2 cellular contexts compared by ENCODE assay signal in genomic region chr5:163913548-163913947, GRCh38.
TF ChIP-seq lines count a peak whose summit lies in the region.

No MANE protein-coding gene starts in this region.

TF ChIP-seq in liver, 16 proteins besides CTCF, POLR2A, EP300 and RAD21 (continued from another document):
- TF ChIP-seq REST (IDR thresholded peaks at IDR 0.05), result no peak

TF ChIP-seq in HepG2, 621 proteins besides CTCF, POLR2A, EP300 and RAD21 (continued from another document):
- TF ChIP-seq, protein P1, sequence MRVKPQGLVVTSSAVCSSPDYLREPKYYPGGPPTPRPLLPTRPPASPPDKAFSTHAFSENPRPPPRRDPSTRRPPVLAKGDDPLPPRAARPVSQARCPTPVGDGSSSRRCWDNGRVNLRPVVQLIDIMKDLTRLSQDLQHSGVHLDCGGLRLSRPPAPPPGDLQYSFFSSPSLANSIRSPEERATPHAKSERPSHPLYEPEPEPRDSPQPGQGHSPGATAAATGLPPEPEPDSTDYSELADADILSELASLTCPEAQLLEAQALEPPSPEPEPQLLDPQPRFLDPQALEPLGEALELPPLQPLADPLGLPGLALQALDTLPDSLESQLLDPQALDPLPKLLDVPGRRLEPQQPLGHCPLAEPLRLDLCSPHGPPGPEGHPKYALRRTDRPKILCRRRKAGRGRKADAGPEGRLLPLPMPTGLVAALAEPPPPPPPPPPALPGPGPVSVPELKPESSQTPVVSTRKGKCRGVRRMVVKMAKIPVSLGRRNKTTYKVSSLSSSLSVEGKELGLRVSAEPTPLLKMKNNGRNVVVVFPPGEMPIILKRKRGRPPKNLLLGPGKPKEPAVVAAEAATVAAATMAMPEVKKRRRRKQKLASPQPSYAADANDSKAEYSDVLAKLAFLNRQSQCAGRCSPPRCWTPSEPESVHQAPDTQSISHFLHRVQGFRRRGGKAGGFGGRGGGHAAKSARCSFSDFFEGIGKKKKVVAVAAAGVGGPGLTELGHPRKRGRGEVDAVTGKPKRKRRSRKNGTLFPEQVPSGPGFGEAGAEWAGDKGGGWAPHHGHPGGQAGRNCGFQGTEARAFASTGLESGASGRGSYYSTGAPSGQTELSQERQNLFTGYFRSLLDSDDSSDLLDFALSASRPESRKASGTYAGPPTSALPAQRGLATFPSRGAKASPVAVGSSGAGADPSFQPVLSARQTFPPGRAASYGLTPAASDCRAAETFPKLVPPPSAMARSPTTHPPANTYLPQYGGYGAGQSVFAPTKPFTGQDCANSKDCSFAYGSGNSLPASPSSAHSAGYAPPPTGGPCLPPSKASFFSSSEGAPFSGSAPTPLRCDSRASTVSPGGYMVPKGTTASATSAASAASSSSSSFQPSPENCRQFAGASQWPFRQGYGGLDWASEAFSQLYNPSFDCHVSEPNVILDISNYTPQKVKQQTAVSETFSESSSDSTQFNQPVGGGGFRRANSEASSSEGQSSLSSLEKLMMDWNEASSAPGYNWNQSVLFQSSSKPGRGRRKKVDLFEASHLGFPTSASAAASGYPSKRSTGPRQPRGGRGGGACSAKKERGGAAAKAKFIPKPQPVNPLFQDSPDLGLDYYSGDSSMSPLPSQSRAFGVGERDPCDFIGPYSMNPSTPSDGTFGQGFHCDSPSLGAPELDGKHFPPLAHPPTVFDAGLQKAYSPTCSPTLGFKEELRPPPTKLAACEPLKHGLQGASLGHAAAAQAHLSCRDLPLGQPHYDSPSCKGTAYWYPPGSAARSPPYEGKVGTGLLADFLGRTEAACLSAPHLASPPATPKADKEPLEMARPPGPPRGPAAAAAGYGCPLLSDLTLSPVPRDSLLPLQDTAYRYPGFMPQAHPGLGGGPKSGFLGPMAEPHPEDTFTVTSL (CRISPR knock-in tag; IDR thresholded peaks at IDR 0.05; ENCODE audit: borderline replicate concordance), result no peak
- no peak for TF ChIP-seq ZNF713 (CRISPR knock-in tag; IDR thresholded peaks at IDR 0.05)
- no peak for TF ChIP-seq ZNF644 (CRISPR knock-in tag; IDR thresholded peaks at IDR 0.05; ENCODE audit: low read depth)
- no peak for TF ChIP-seq ZBTB1 (CRISPR knock-in tag; IDR thresholded peaks at IDR 0.05; ENCODE audit: borderline replicate concordance)
- TF ChIP-seq, protein P2, sequence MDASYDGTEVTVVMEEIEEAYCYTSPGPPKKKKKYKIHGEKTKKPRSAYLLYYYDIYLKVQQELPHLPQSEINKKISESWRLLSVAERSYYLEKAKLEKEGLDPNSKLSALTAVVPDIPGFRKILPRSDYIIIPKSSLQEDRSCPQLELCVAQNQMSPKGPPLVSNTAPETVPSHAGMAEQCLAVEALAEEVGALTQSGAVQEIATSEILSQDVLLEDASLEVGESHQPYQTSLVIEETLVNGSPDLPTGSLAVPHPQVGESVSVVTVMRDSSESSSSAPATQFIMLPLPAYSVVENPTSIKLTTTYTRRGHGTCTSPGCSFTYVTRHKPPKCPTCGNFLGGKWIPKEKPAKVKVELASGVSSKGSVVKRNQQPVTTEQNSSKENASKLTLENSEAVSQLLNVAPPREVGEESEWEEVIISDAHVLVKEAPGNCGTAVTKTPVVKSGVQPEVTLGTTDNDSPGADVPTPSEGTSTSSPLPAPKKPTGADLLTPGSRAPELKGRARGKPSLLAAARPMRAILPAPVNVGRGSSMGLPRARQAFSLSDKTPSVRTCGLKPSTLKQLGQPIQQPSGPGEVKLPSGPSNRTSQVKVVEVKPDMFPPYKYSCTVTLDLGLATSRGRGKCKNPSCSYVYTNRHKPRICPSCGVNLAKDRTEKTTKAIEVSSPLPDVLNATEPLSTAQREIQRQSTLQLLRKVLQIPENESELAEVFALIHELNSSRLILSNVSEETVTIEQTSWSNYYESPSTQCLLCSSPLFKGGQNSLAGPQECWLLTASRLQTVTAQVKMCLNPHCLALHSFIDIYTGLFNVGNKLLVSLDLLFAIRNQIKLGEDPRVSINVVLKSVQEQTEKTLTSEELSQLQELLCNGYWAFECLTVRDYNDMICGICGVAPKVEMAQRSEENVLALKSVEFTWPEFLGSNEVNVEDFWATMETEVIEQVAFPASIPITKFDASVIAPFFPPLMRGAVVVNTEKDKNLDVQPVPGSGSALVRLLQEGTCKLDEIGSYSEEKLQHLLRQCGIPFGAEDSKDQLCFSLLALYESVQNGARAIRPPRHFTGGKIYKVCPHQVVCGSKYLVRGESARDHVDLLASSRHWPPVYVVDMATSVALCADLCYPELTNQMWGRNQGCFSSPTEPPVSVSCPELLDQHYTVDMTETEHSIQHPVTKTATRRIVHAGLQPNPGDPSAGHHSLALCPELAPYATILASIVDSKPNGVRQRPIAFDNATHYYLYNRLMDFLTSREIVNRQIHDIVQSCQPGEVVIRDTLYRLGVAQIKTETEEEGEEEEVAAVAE (CRISPR knock-in tag; IDR thresholded peaks at IDR 0.05; ENCODE audit: borderline replicate concordance), result no peak
- no peak for TF ChIP-seq XRCC5 (optimal IDR thresholded peaks at IDR 0.05; ENCODE audit: low read length)
- TF ChIP-seq MAF1 (CRISPR knock-in tag; IDR thresholded peaks at IDR 0.05; ENCODE audit: borderline replicate concordance), result no peak
- TF ChIP-seq NR2F1 (CRISPR knock-in tag; IDR thresholded peaks at IDR 0.05), result no peak
- TF ChIP-seq ZNF326 (CRISPR knock-in tag; IDR thresholded peaks at IDR 0.05; ENCODE audit: borderline replicate concordance), result no peak
TF ChIP-seq in HepG2: peak in this region for 0.
